8 cellular contexts compared by ENCODE assay signal in genomic region chr11:313304-313786, GRCh38. TPM values are rescaled to one million over a fixed set of nuclear protein-coding genes. Genes with fewer than 3 reads are reported as not detected.
DNase-seq lines count a peak whose midpoint lies in the region; ATAC-seq and TF ChIP-seq lines count a peak whose summit lies in the region.

No MANE protein-coding gene starts in this region.

- no peak overlapping the region for H3K9ac ChIP-seq in mammary epithelial cell (ENCODE audit: insufficient read depth, low read length)
- H3K9ac ChIP-seq in muscle layer of colon (ENCODE audit: low read length), result peak overlapping the region; percentile 14

- H3K9me3 ChIP-seq in mammary epithelial cell (replicated peaks; ENCODE audit: insufficient read depth, low read length) (no peaks in the 10 kb centered on the region), muscle layer of colon (ENCODE audit: low read length) (no peaks in the 10 kb centered on the region)

- H3K4me2 ChIP-seq in mammary epithelial cell (ENCODE audit: insufficient read depth, low read depth, low read length), result no peak overlapping the region

- H3K79me2 ChIP-seq in mammary epithelial cell (ENCODE audit: insufficient read depth, low read length), result no peaks in the 10 kb centered on the region

- DNase-seq in AG04449 (ENCODE audit: low read depth, low spot score), result no peak
- DNase-seq in HL-60 (ENCODE audit: low read depth in 1 of 2, low spot score in 1 of 2), result no peak
- DNase-seq in mammary epithelial cell, result no peak
- no peak for DNase-seq in NCI-H446 treated with DMSO at 0.1 percent for 48 hours (lab: John Stamatoyannopoulos, UW)

- H3K4me1 ChIP-seq in mammary epithelial cell (ENCODE audit: insufficient read depth, low read length) (peaks cover under 1% of the 10 kb centered on the region), muscle layer of colon (ENCODE audit: insufficient read depth, low read length) (peaks cover 26% of the 10 kb centered on the region)

- no peaks in the 10 kb centered on the region for H4K20me1 ChIP-seq in mammary epithelial cell (ENCODE audit: insufficient read depth, low read length)

- H3K27ac ChIP-seq in HL-60 (replicated peaks) (0 out of 2 replicates have a peak overlapping the region, but pooled peaks have one; percentile 7), mammary epithelial cell (ENCODE audit: insufficient read depth, low read depth, low read length) (no peak overlapping the region), muscle layer of colon (ENCODE audit: low read depth, low read length) (peak overlapping the region; percentile 35)

- H3K36me3 ChIP-seq in mammary epithelial cell (ENCODE audit: insufficient read depth, low read length) (no peaks in the 10 kb centered on the region), muscle layer of colon (ENCODE audit: insufficient read depth, low read length) (no peaks in the 10 kb centered on the region)

- H2AFZ ChIP-seq in mammary epithelial cell (ENCODE audit: low read depth, low read length), result peak overlapping the region; percentile 70

- in situ Hi-C loops in mammary epithelial cell (cut with MboI; ENCODE audit: low sequenced_read_pairs in 2 of 2), result loop anchor here in 1 of 2 donors (5.0 kb wide), 1 partner anchor 44 kb away; no protein-coding TSS in a partner anchor

- ATAC-seq in HG02798 (IDR thresholded peaks at IDR 0.05; ENCODE audit: poor library complexity, unreplicated experiment) (no peak), HG03469 (IDR thresholded peaks at IDR 0.05; ENCODE audit: unreplicated experiment) (no peak), GM19328 (IDR thresholded peaks at IDR 0.05; ENCODE audit: unreplicated experiment) (no peak)

- peaks cover 12% of the 10 kb centered on the region for H3K27me3 ChIP-seq in HL-60 (ENCODE audit: insufficient read depth, poor library complexity, severe bottlenecking)
- peaks cover 1% of the 10 kb centered on the region for H3K27me3 ChIP-seq in mammary epithelial cell (ENCODE audit: insufficient read depth, low read length)
- H3K27me3 ChIP-seq in muscle layer of colon (ENCODE audit: control insufficient read depth in 1 of 2, insufficient read depth in 2 of 2, low read length in 2 of 2), result peaks cover 13 to 24% of the 10 kb centered on the region in 2 donors

- POLR2A ChIA-PET in AG04449 (lab: Yijun Ruan, JAX), result no interaction called here

- CTCF ChIA-PET in AG04449 (lab: Yijun Ruan, JAX) (interaction anchor here (1.2 to 2.2 kb wide), 2 partner anchors 10 to 135 kb away, joined by 3 to 5 read pairs; no protein-coding TSS in a partner anchor), mammary epithelial cell (lab: Charles Lee; ENCODE audit: low non-redundant PET) (no interaction called here)

- WGBS in mammary epithelial cell (ENCODE audit: low coverage, missing lambda C conversion rate), result 59% methylated on average over 8 of the region's 8 CpGs

- H3K4me3 ChIP-seq in AG04449 (ENCODE audit: low read depth, low read length), result peak overlapping the region; percentile 64
- H3K4me3 ChIP-seq in HL-60 (replicated peaks; ENCODE audit: insufficient read depth, low read length), result no peak overlapping the region
- no peak overlapping the region for H3K4me3 ChIP-seq in mammary epithelial cell (replicated peaks in 1 of 3; ENCODE audit: insufficient read depth in 1 of 3, low read depth in 2 of 3, low read length in 3 of 3)
- H3K4me3 ChIP-seq in muscle layer of colon (ENCODE audit: low read depth in 1 of 2, low read length in 2 of 2), result peak overlapping the region in 1 of 2 donors; percentile 12

- BruUV-seq in mammary epithelial cell (replicated peaks; lab: Mats Ljungman, UMichigan), result no TSS peak

- no peak for TF ChIP-seq CTCF in AG04449 (IDR thresholded peaks at IDR 0.05; ENCODE audit: insufficient read depth, low read length, missing control alignments)
- no peak for TF ChIP-seq CTCF in HL-60 (IDR thresholded peaks at IDR 0.05; ENCODE audit: insufficient read depth, low read length)
- no peak for TF ChIP-seq CTCF in mammary epithelial cell (conservative IDR thresholded peaks at IDR 0.05 in 1 of 2, IDR thresholded peaks at IDR 0.05 in 1 of 2; ENCODE audit: extremely low read depth in 1 of 2, insufficient read depth in 1 of 2, low read depth in 1 of 2, low read length in 2 of 2)

- dilution Hi-C loops in mammary epithelial cell (cut with HindIII; ENCODE audit: low sequenced_read_pairs), result no loop called here

- intact Hi-C loops in mammary epithelial cell (cut with micrococcal nuclease), result no loop called here

RNA-seq across cellular contexts. Expression of gene IFITM1, which starts 0.5 kb away (rescaled TPM):
- total RNA-seq in mammary epithelial cell, result 1 to 10 TPM; 1.7 to 2.8 TPM
- 5.1 TPM for polyA plus RNA-seq in mammary epithelial cell
- 2.0 TPM for polyA minus RNA-seq in mammary epithelial cell

RNA-seq across cellular contexts. Expression of gene IFITM2, which starts 5.7 kb away (rescaled TPM):
- total RNA-seq in mammary epithelial cell, result 10 to 100 TPM in 1 of 2 donors, 1 to 10 TPM in 1; 4.7 to 29.1 TPM
- 37.8 TPM for polyA plus RNA-seq in mammary epithelial cell
- polyA minus RNA-seq in mammary epithelial cell, result 92.3 TPM

RNA-seq across cellular contexts. Expression of gene IFITM3, which starts 7.3 kb away (rescaled TPM):
- 100 to 1,000 TPM in 1 of 2 donors, 10 to 100 TPM in 1; 58.7 to 211 TPM for total RNA-seq in mammary epithelial cell
- 230 TPM for polyA plus RNA-seq in mammary epithelial cell
- 231 TPM for polyA minus RNA-seq in mammary epithelial cell

RNA-seq across cellular contexts. Expression of gene IFITM5, which starts 14.0 kb away (rescaled TPM):
- total RNA-seq in mammary epithelial cell, result not detected
- polyA plus RNA-seq in mammary epithelial cell, result not detected
- polyA minus RNA-seq in mammary epithelial cell, result not detected

RNA-seq across cellular contexts. Expression of gene PGGHG, which starts 24.4 kb away (rescaled TPM):
- total RNA-seq in mammary epithelial cell, result 1 to 10 TPM; 2.5 to 7.9 TPM
- 1.5 TPM for polyA plus RNA-seq in mammary epithelial cell
- 2.1 TPM for polyA minus RNA-seq in mammary epithelial cell
